ENCODE assay signal across 15 cellular contexts in genomic region chr9:126474201-126474765, GRCh38.
DNase-seq lines count a peak whose midpoint lies in the region; ATAC-seq and TF ChIP-seq lines count a peak whose summit lies in the region.
"Had no signal": no experiment of that assay in that cellular context is flagged by ENCODE, and none has a peak within 500 bp of the region (broad histone marks: within the 10 kb centered on the region; RNA-seq: fewer than 3 reads in every experiment).

No MANE protein-coding gene starts in this region.

- H3K27me3 ChIP-seq in CD4-positive, alpha-beta T cell (ENCODE audit: control insufficient read depth, insufficient read depth, low read length): no peaks in the 10 kb centered on the region
- no peaks in the 10 kb centered on the region for H3K27me3 ChIP-seq in osteoblast (ENCODE audit: insufficient read depth, low read length)

- no peaks in the 10 kb centered on the region for H3K79me2 ChIP-seq in osteoblast (ENCODE audit: insufficient read depth, low read length)

- H3K9me3 Mint-ChIP-seq in CD4-positive, alpha-beta T cell: no peaks in the 10 kb centered on the region
- no peaks in the 10 kb centered on the region for H3K9me3 Mint-ChIP-seq in effector memory CD8-positive, alpha-beta T cell

- no peak overlapping the region for H3K4me3 Mint-ChIP-seq in CD4-positive, alpha-beta T cell
- no peak overlapping the region for H3K4me3 Mint-ChIP-seq in effector memory CD8-positive, alpha-beta T cell

- H4K20me1 ChIP-seq in osteoblast (ENCODE audit: insufficient read depth, low read length): no peaks in the 10 kb centered on the region

- no peaks in the 10 kb centered on the region for H3K36me3 Mint-ChIP-seq in CD4-positive, alpha-beta T cell (ENCODE audit: low read depth)
- peaks cover 31% of the 10 kb centered on the region for H3K36me3 Mint-ChIP-seq in effector memory CD8-positive, alpha-beta T cell (ENCODE audit: insufficient read depth)

- no peaks in the 10 kb centered on the region for H3K9me3 ChIP-seq in CD4-positive, alpha-beta T cell (ENCODE audit: control insufficient read depth, low read length)
- no peaks in the 10 kb centered on the region for H3K9me3 ChIP-seq in osteoblast (ENCODE audit: low read depth, low read length)

- peaks cover 56% of the 10 kb centered on the region for H3K4me1 ChIP-seq in osteoblast (ENCODE audit: insufficient read depth, low read length)

- peak overlapping the region; percentile 65 for H3K4me2 ChIP-seq in osteoblast (ENCODE audit: insufficient read depth, low read length)

- no peaks in the 10 kb centered on the region for H3K27me3 Mint-ChIP-seq in CD4-positive, alpha-beta T cell
- H3K27me3 Mint-ChIP-seq in effector memory CD8-positive, alpha-beta T cell: no peaks in the 10 kb centered on the region

- peaks cover 63% of the 10 kb centered on the region for H3K4me1 Mint-ChIP-seq in CD4-positive, alpha-beta T cell (ENCODE audit: low read depth)
- peaks cover 63 to 74% of the 10 kb centered on the region in 2 donors for H3K4me1 Mint-ChIP-seq in effector memory CD8-positive, alpha-beta T cell (ENCODE audit: low read depth in 2 of 2)

- peak overlapping the region; percentile 25 for H3K4me3 ChIP-seq in osteoblast (ENCODE audit: insufficient read depth, low read length)

- CTCF ChIA-PET in CD4-positive, alpha-beta T cell (lab: Charles Lee): interaction anchor here (4.2 kb wide), 1 partner anchor 17 kb away, joined by 24 read pairs; no protein-coding TSS in a partner anchor

- intact Hi-C loops in CD4-positive, alpha-beta T cell (cut with DNase I, micrococcal nuclease): loop anchor here in 1 of 2 experiments (5.0 kb wide), 2 partner anchors 77 to 147 kb away; partner anchors contain the start of gene MVB12B

- H3K36me3 ChIP-seq in osteoblast (ENCODE audit: insufficient read depth, low read length): no peaks in the 10 kb centered on the region

- ATAC-seq in CD4-positive, alpha-beta T cell (ENCODE audit: poor library complexity): no peak
- ATAC-seq in effector memory CD8-positive, alpha-beta T cell (replicated peaks): no peak
- ATAC-seq: activated CD4-positive, CD25-positive, alpha-beta regulatory T cell treated with anti-CD3 and anti-CD28 coated beads, Interleukin-2, amount 50 U/mL, for 24 hours had no signal

- peak overlapping the region; percentile 49 for H2AFZ ChIP-seq in osteoblast (ENCODE audit: low read length)

- H3K27ac Mint-ChIP-seq in CD4-positive, alpha-beta T cell: peak overlapping the region; percentile 33
- H3K27ac Mint-ChIP-seq in effector memory CD8-positive, alpha-beta T cell: peak overlapping the region; percentile 79 to 94

- H3K27ac ChIP-seq in CD4-positive, alpha-beta T cell (ENCODE audit: low read depth, low read length): no peak overlapping the region
- peak overlapping the region; percentile 99 for H3K27ac ChIP-seq in osteoblast (ENCODE audit: low read depth, low read length)

- no peak for TF ChIP-seq CTCF in CD4-positive, alpha-beta T cell (IDR thresholded peaks at IDR 0.05)
- no peak for TF ChIP-seq CTCF in osteoblast (IDR thresholded peaks at IDR 0.05; ENCODE audit: extremely low read depth, low read depth, low read length)

- POLR2A ChIA-PET in CD4-positive, alpha-beta T cell (lab: Charles Lee): no interaction called here

- DNase-seq in CD4-positive, alpha-beta T cell: no peak
- peak; percentile 45 for DNase-seq in RPMI7951 (ENCODE audit: low read depth)
- DNase-seq in effector memory CD8-positive, alpha-beta T cell: no peak
- DNase-seq in osteoblast (ENCODE audit: insufficient read length, low spot score, missing footprints): no peak
- no peak for DNase-seq in SW480 (ENCODE audit: low spot score)
- no peak for DNase-seq in NCI-H446 treated with DMSO at 0.1 percent for 48 hours (lab: John Stamatoyannopoulos, UW)
- DNase-seq in activated CD4-positive, alpha-beta T cell treated with anti-CD3 and anti-CD28 coated beads, Interleukin-2, amount 50 U/mL, for 48 hours: no peak
- DNase-seq in NCI-H1694 treated with DMSO at 0.1 percent for 48 hours (lab: John Stamatoyannopoulos, UW): no peak
- DNase-seq: activated T-cell treated with anti-CD3 and anti-CD28 coated beads, Interleukin-2, amount 50 U/mL, for 1 hour; mesendoderm; NCI-H1930; NK-92 treated with Interleukin-12 subunit alpha and Interleukin-12 subunit beta, amount 100 ng/mL, for 24 hours; stimulated activated CD4-positive, alpha-beta T cell treated with anti-CD3 and anti-CD28 coated beads, Interleukin-4, amount 100 ng/mL, for 1 hour; stimulated activated naive CD4-positive, alpha-beta T cell treated with Interleukin-2 at 50 U/mL for 16 hours had no signal
